8 cellular contexts compared by ENCODE assay signal in the genomic region with DNA sequence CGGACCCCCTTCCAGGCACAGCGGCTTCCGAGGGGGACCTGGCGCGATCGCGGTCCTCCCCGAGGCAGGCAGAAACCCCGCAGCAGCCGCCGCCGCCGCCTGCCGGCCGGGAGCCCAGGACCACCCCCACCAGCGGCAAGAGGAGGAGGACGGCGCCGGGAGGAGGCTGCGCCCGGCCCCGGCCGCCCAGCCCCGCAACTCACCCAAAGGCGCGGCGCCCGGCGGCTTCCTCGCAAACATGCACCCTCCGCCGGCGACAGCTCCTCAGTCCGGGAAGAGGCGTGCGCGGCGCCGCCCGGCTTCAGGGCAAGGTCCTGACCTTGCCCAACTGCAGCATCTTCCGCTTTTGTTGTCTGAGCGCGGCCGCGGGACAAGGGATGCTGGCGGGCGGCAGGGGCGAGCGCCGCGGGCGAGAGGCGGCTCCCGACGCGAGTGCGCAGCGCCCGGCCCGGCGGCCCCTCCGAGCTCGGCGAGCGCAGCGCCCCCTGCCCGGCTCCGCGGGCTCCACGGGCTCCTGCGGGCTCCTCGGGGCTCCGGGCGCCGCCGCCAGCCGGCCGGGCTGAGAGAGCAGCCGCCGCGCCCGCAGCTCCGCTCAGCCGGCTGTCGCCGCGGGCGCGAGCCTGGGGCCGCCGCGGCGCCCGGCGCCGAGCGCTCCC. TPM values are rescaled to one million over a fixed set of nuclear protein-coding genes. Genes with fewer than 3 reads are reported as not detected.
DNase-seq lines count a peak whose midpoint lies in the region; ATAC-seq and TF ChIP-seq lines count a peak whose summit lies in the region.

No MANE protein-coding gene starts in this region.

- H3K9me3 ChIP-seq in prostate gland = no peaks in the 10 kb centered on the region
- H3K9me3 ChIP-seq in CD8-positive, alpha-beta memory T cell (ENCODE audit: low read length) = no peaks in the 10 kb centered on the region

- H3K36me3 ChIP-seq in prostate gland = no peaks in the 10 kb centered on the region
- no peaks in the 10 kb centered on the region for H3K36me3 ChIP-seq in CD8-positive, alpha-beta memory T cell (ENCODE audit: insufficient read depth, low read length)

- peak; percentile 38 for ATAC-seq in GM21786 (IDR thresholded peaks at IDR 0.05; ENCODE audit: unreplicated experiment)

- H3K4me3 ChIP-seq in prostate gland = peak overlapping the region; percentile 35 to 46
- H3K4me3 ChIP-seq in CD8-positive, alpha-beta memory T cell (ENCODE audit: low read length) = no peak overlapping the region

- H3K27ac Mint-ChIP-seq in Calu3 (ENCODE audit: unreplicated experiment) (no peak overlapping the region), glutamatergic neuron (ENCODE audit: unreplicated experiment) (peak overlapping the region; percentile 89), HFFc6 (no peak overlapping the region)
- no peak overlapping the region for H3K27ac Mint-ChIP-seq in CD8-positive, alpha-beta memory T cell
- H3K27ac Mint-ChIP-seq in activated CD4-positive, alpha-beta T cell treated with anti-CD3 and anti-CD28 coated beads, Interleukin-2, amount 10 ng/mL, durations not matched to agents 7 days and 5 days = no peak overlapping the region

- H3K36me3 Mint-ChIP-seq in Calu3 (ENCODE audit: insufficient read depth, unreplicated experiment) = peaks cover 25% of the 10 kb centered on the region
- no peaks in the 10 kb centered on the region for H3K36me3 Mint-ChIP-seq in glutamatergic neuron (ENCODE audit: unreplicated experiment)
- H3K36me3 Mint-ChIP-seq in CD8-positive, alpha-beta memory T cell = no peaks in the 10 kb centered on the region
- H3K36me3 Mint-ChIP-seq in HFFc6 (ENCODE audit: low read depth) = no peaks in the 10 kb centered on the region
- no peaks in the 10 kb centered on the region for H3K36me3 Mint-ChIP-seq in activated CD4-positive, alpha-beta T cell treated with anti-CD3 and anti-CD28 coated beads, Interleukin-2, amount 10 ng/mL, durations not matched to agents 7 days and 5 days (ENCODE audit: low read depth)

- peak overlapping the region; percentile 30 to 57 for H3K27ac ChIP-seq in prostate gland
- H3K27ac ChIP-seq in CD8-positive, alpha-beta memory T cell (ENCODE audit: low read depth, low read length) = no peak overlapping the region

- no peak for TF ChIP-seq POLR2A in prostate gland (IDR thresholded peaks at IDR 0.05)

- peaks cover 13% of the 10 kb centered on the region for H3K27me3 Mint-ChIP-seq in Calu3 (ENCODE audit: unreplicated experiment)
- peaks cover 9% of the 10 kb centered on the region for H3K27me3 Mint-ChIP-seq in glutamatergic neuron (ENCODE audit: unreplicated experiment)
- peaks cover 20 to 32% of the 10 kb centered on the region in 2 donors for H3K27me3 Mint-ChIP-seq in CD8-positive, alpha-beta memory T cell
- peaks cover 2% of the 10 kb centered on the region for H3K27me3 Mint-ChIP-seq in HFFc6 (ENCODE audit: insufficient read depth)
- peaks cover 37% of the 10 kb centered on the region for H3K27me3 Mint-ChIP-seq in activated CD4-positive, alpha-beta T cell treated with anti-CD3 and anti-CD28 coated beads, Interleukin-2, amount 10 ng/mL, durations not matched to agents 7 days and 5 days

- H3K4me1 ChIP-seq in prostate gland (replicated peaks) = no peaks in the 10 kb centered on the region
- no peaks in the 10 kb centered on the region for H3K4me1 ChIP-seq in CD8-positive, alpha-beta memory T cell (ENCODE audit: insufficient read depth, low read length)

- POLR2A ChIA-PET in CD8-positive, alpha-beta memory T cell (lab: Charles Lee) = no interaction called here
- POLR2A ChIA-PET in activated CD4-positive, alpha-beta T cell treated with anti-CD3 and anti-CD28 coated beads, Interleukin-2, amount 10 ng/mL, durations not matched to agents 7 days and 5 days (lab: Charles Lee) = no interaction called here

- TF ChIP-seq CTCF in Calu3 (IDR thresholded peaks at IDR 0.05; ENCODE audit: unreplicated experiment) (peak; percentile 57), glutamatergic neuron (IDR thresholded peaks at IDR 0.05; ENCODE audit: partially characterized antibody, unreplicated experiment) (peak; percentile 40), prostate gland (IDR thresholded peaks at IDR 0.05) (peak in 1 of 4 experiments; percentile 13), HFFc6 (IDR thresholded peaks at IDR 0.05) (no peak)

- intact Hi-C loops in Calu3 (cut with micrococcal nuclease; ENCODE audit: unreplicated experiment) = loop anchor here (2.0 to 10.0 kb wide), 6 partner anchors 51 to 639 kb away; no protein-coding TSS in a partner anchor
- intact Hi-C loops in prostate gland (cut with DNase I) = no loop called here

- 3% methylated on average over 50 of the region's 97 CpGs for WGBS in prostate gland

- DNase-seq in Calu3 (peak; percentile 76), RPMI8226 (peak; percentile 49), glutamatergic neuron (peak; percentile 83), prostate gland (ENCODE audit: low spot score) (no peak), HFFc6 (no peak)
- DNase-seq in CD8-positive, alpha-beta memory T cell = no peak
- no peak for DNase-seq in activated CD4-positive, alpha-beta T cell treated with anti-CD3 and anti-CD28 coated beads, Interleukin-2, amount 10 ng/mL, durations not matched to agents 7 days and 5 days

- no TSS peak for BruUV-seq in Calu3 (replicated peaks; lab: Mats Ljungman, UMichigan)

- H3K4me1 Mint-ChIP-seq in Calu3 (ENCODE audit: low read depth, unreplicated experiment) (peaks cover 9% of the 10 kb centered on the region), glutamatergic neuron (ENCODE audit: low read depth, unreplicated experiment) (peaks cover 13% of the 10 kb centered on the region), HFFc6 (ENCODE audit: low read depth) (no peaks in the 10 kb centered on the region)
- peaks cover 0 to 5% (median 2%) of the 10 kb centered on the region in 3 donors for H3K4me1 Mint-ChIP-seq in CD8-positive, alpha-beta memory T cell
- H3K4me1 Mint-ChIP-seq in activated CD4-positive, alpha-beta T cell treated with anti-CD3 and anti-CD28 coated beads, Interleukin-2, amount 10 ng/mL, durations not matched to agents 7 days and 5 days = peaks cover 6% of the 10 kb centered on the region

- H3K27me3 ChIP-seq in prostate gland (replicated peaks; ENCODE audit: insufficient read depth) = no peaks in the 10 kb centered on the region
- no peaks in the 10 kb centered on the region for H3K27me3 ChIP-seq in CD8-positive, alpha-beta memory T cell (ENCODE audit: insufficient read depth, low read length, poor library complexity, severe bottlenecking)

- CTCF ChIA-PET in Calu3 (lab: Charles Lee) = interaction anchor here (0.6 to 0.7 kb wide), 3 partner anchors 155 to 551 kb away, joined by 3 to 4 read pairs (median 3); no protein-coding TSS in a partner anchor
- CTCF ChIA-PET in CD8-positive, alpha-beta memory T cell (lab: Charles Lee) = no interaction called here
- CTCF ChIA-PET in activated CD4-positive, alpha-beta T cell treated with anti-CD3 and anti-CD28 coated beads, Interleukin-2, amount 10 ng/mL, durations not matched to agents 7 days and 5 days (lab: Charles Lee) = no interaction called here

- H3K4me3 Mint-ChIP-seq in Calu3 (ENCODE audit: low read depth, unreplicated experiment) (peak overlapping the region; percentile 53), glutamatergic neuron (ENCODE audit: unreplicated experiment) (peak overlapping the region; percentile 97), HFFc6 (no peak overlapping the region)
- no peak overlapping the region for H3K4me3 Mint-ChIP-seq in CD8-positive, alpha-beta memory T cell
- no peak overlapping the region for H3K4me3 Mint-ChIP-seq in activated CD4-positive, alpha-beta T cell treated with anti-CD3 and anti-CD28 coated beads, Interleukin-2, amount 10 ng/mL, durations not matched to agents 7 days and 5 days

- H3K9me3 Mint-ChIP-seq in Calu3 (ENCODE audit: low read depth, unreplicated experiment) (no peaks in the 10 kb centered on the region), glutamatergic neuron (ENCODE audit: unreplicated experiment) (peaks cover 9% of the 10 kb centered on the region), HFFc6 (0 out of 2 replicates have a peak, but pooled peaks cover 3% of the 10 kb centered on the region)
- H3K9me3 Mint-ChIP-seq in CD8-positive, alpha-beta memory T cell = peaks cover 1 to 24% (median 8%) of the 10 kb centered on the region in 5 donors
- H3K9me3 Mint-ChIP-seq in activated CD4-positive, alpha-beta T cell treated with anti-CD3 and anti-CD28 coated beads, Interleukin-2, amount 10 ng/mL, durations not matched to agents 7 days and 5 days = no peaks in the 10 kb centered on the region

RNA-seq across cellular contexts. Expression of a gene that starts 0.5 kb away (rescaled TPM):
- total RNA-seq in Calu3 (2022) (19.6 and 23.0 TPM in 2 replicates), glutamatergic neuron (ENCODE audit: unreplicated experiment) (134 TPM), prostate gland (10 to 100 TPM in 1 of 2 donors, 1 to 10 TPM in 1; 5.5 to 11.2 TPM)
- total RNA-seq in CD8-positive, alpha-beta memory T cell = not detected
- polyA plus RNA-seq in CD8-positive, alpha-beta memory T cell = not detected
- total RNA-seq in HFFc6 (2021; fragmentation: NEBNext Ultra II Directional; extraction: Animal tissue kit (Norgen Biotek cat#: 25700)) = not detected
- not detected for total RNA-seq in activated CD4-positive, alpha-beta T cell treated with anti-CD3 and anti-CD28 coated beads, Interleukin-2, amount 10 ng/mL, durations not matched to agents 7 days and 5 days

Comparison
In these comparisons a context has a peak if more than half of its experiments do, and no peak if none do; other contexts are left out.
1. DNase-seq: peak in Calu3 (single experiment), RPMI8226 (single experiment) and glutamatergic neuron (single experiment); none in prostate gland (single experiment), CD8-positive, alpha-beta memory T cell (0 of 5), HFFc6 (single experiment) and activated CD4-positive, alpha-beta T cell treated with anti-CD3 and anti-CD28 coated beads, Interleukin-2, amount 10 ng/mL, durations not matched to agents 7 days and 5 days (single experiment).
2. H3K4me3 Mint-ChIP-seq: peak in Calu3 (single experiment) and glutamatergic neuron (single experiment); none in CD8-positive, alpha-beta memory T cell (0 of 7), HFFc6 (single experiment) and activated CD4-positive, alpha-beta T cell treated with anti-CD3 and anti-CD28 coated beads, Interleukin-2, amount 10 ng/mL, durations not matched to agents 7 days and 5 days (single experiment).
3. RNA of a gene that starts 0.5 kb away (total RNA-seq): 134 TPM in glutamatergic neuron (single experiment), 19.6 to 23.0 TPM in Calu3 and 5.5 to 11.2 TPM in prostate gland; not detected in activated CD4-positive, alpha-beta T cell treated with anti-CD3 and anti-CD28 coated beads, Interleukin-2, amount 10 ng/mL, durations not matched to agents 7 days and 5 days, not detected in CD8-positive, alpha-beta memory T cell and not detected in HFFc6; every median in the first group is over 4 times any median in the second.